Comparison of ENCODE assay signal across 28 cellular contexts in genomic region chr15:83708328-83708727, GRCh38. TPM values are rescaled to one million over a fixed set of nuclear protein-coding genes. Genes with fewer than 3 reads are reported as not detected.
"Had no signal": no experiment of that assay in that cellular context is flagged by ENCODE, and none has a peak within 500 bp of the region (broad histone marks: within the 10 kb centered on the region; RNA-seq: fewer than 3 reads in every experiment).

No MANE protein-coding gene starts in this region.

- ATAC-seq: naive thymus-derived CD8-positive, alpha-beta T cell; pancreas; right cardiac atrium; stimulated activated effector memory CD8-positive, alpha-beta T cell treated with anti-CD3 and anti-CD28 coated beads, Interleukin-12 subunit alpha, Interleukin-12 subunit beta, amount 100 ng/mL, for 72 hours; stimulated activated naive B cell treated with anti-CD40 and anti-IgM and Interleukin-4, amounts not matched to agents 10 μg/mL and 1 μg/mL and 100 μg/mL, for 72 hours had no signal

- H3K36me3 ChIP-seq: neutrophil, pancreas, prostate gland, right lobe of liver, thoracic aorta, thyroid gland, tibial nerve, upper lobe of left lung, vagina had no signal

- DNase-seq: naive thymus-derived CD8-positive, alpha-beta T cell; nephron progenitor cell; nucleus accumbens; pancreas; retina; right cardiac atrium; right lobe of liver; sigmoid colon; stimulated activated CD4-positive, alpha-beta T cell treated with anti-CD3 and anti-CD28 coated beads, Interleukin-15, amount 100 ng/mL, for 24 hours; stimulated activated CD4-positive, alpha-beta T cell treated with anti-CD3 and anti-CD28 coated beads, Interleukin-2, amount 100 ng/mL, for 24 hours; stimulated activated CD4-positive, alpha-beta T cell treated with anti-CD3 and anti-CD28 coated beads, Interleukin-2, amount 100 ng/mL, for 48 hours; stimulated activated CD4-positive, alpha-beta T cell treated with anti-CD3 and anti-CD28 coated beads, Interleukin-4, amount 100 ng/mL, for 24 hours; stimulated activated naive B cell treated with anti-CD40 and anti-IgM and Interleukin-4, amounts not matched to agents 10 μg/mL and 1 μg/mL and 100 μg/mL, for 72 hours; stimulated activated naive CD4-positive, alpha-beta T cell treated with Interleukin-2 at 50 U/mL for 16 hours; stomach; thyroid gland; trophoblast cell; upper lobe of left lung had no signal

- H3K9me3 ChIP-seq: neutrophil, pancreas, prostate gland, right lobe of liver, sigmoid colon, stomach, thoracic aorta, thyroid gland, tibial nerve, upper lobe of left lung, vagina had no signal

- H3K4me3 ChIP-seq: pancreas, prostate gland, right lobe of liver, sigmoid colon, skin epidermis, stomach, thoracic aorta, thyroid gland, tibial nerve, upper lobe of left lung, vagina had no signal

- H3K27me3 ChIP-seq: neutrophil, pancreas, right lobe of liver, sigmoid colon, stomach, thyroid gland, tibial nerve, upper lobe of left lung, vagina had no signal

- H3K27ac ChIP-seq: neutrophil, pancreas, prostate gland, right lobe of liver, skin epidermis, stomach, thyroid gland, tibial nerve, upper lobe of left lung, vagina had no signal

- H3K4me1 ChIP-seq: pancreas, prostate gland, right lobe of liver, stomach, thyroid gland, upper lobe of left lung had no signal

RNA-seq across cellular contexts. Expression of gene ADAMTSL3, which starts 54.4 kb away (rescaled TPM):
- total RNA-seq: naive thymus-derived CD8-positive, alpha-beta T cell; natural killer cell treated with Interleukin-12 subunit alpha and Interleukin-12 subunit beta and Interleukin-15 and Interleukin-18, amount 100 ng/mL, for 72 hours; osteocyte; pulmonary artery endothelial cell had no signal
- polyA plus RNA-seq: naive thymus-derived CD8-positive, alpha-beta T cell had no signal
